In genomic region chr20:2798095-2798805, GRCh38 we compare ENCODE assay signal across 25 cellular contexts. TPM values are rescaled to one million over a fixed set of nuclear protein-coding genes. Genes with fewer than 3 reads are reported as not detected.
"Had no signal": no experiment of that assay in that cellular context is flagged by ENCODE, and none has a peak within 500 bp of the region (broad histone marks: within the 10 kb centered on the region; RNA-seq: fewer than 3 reads in every experiment).

No MANE protein-coding gene starts in this region.

- H3K4me3 Mint-ChIP-seq: activated CD4-positive, alpha-beta memory T cell treated with anti-CD3 and anti-CD28 coated beads for 36 hours; dendritic cell treated with granulocyte-macrophage colony-stimulating factor and Interleukin-4, amounts not matched to agents 40 ng/mL and 50 ng/mL, for 4 days had no signal

- H3K36me3 ChIP-seq: esophagus muscularis mucosa, gastroesophageal sphincter, heart left ventricle, left lung, right lobe of liver, suprapubic skin, transverse colon had no signal

- DNase-seq: activated B cell treated with CpG ODN at 0.5 μM for 24 hours; activated CD4-positive, alpha-beta memory T cell treated with anti-CD3 and anti-CD28 coated beads for 36 hours; activated CD4-positive, alpha-beta T cell treated with anti-CD3 and anti-CD28 coated beads for 4 hours; activated T-cell treated with anti-CD3 and anti-CD28 coated beads for 4 hours; cerebellar nuclear complex; effector CD8-positive, alpha-beta T cell; heart left ventricle; kidney; left lung; mucosa of descending colon; naive thymus-derived CD4-positive, alpha-beta T cell; stimulated activated CD4-positive, alpha-beta T cell treated with anti-CD3 and anti-CD28 coated beads, Interleukin-4, amount 100 ng/mL, for 1 hour; stimulated activated naive CD8-positive, alpha-beta T cell treated with anti-CD3 and anti-CD28 coated beads, Interleukin-15, amount 100 ng/mL, for 72 hours; T-helper 9 cell; transverse colon had no signal

- H3K9me3 ChIP-seq: esophagus muscularis mucosa, gastroesophageal sphincter, left lung, mucosa of descending colon, right lobe of liver, suprapubic skin, transverse colon had no signal

- H3K27me3 ChIP-seq: right lobe of liver had no signal

- H3K27ac Mint-ChIP-seq: activated B cell treated with CpG ODN at 0.5 μM for 24 hours; activated CD4-positive, alpha-beta memory T cell treated with anti-CD3 and anti-CD28 coated beads for 36 hours; activated naive CD8-positive, alpha-beta T cell; stimulated activated naive CD8-positive, alpha-beta T cell treated with anti-CD3 and anti-CD28 coated beads, Interleukin-15, amount 100 ng/mL, for 72 hours had no signal

- H3K9me3 Mint-ChIP-seq: activated B cell treated with CpG ODN at 0.5 μM for 24 hours; activated CD4-positive, alpha-beta memory T cell treated with anti-CD3 and anti-CD28 coated beads for 36 hours; dendritic cell treated with granulocyte-macrophage colony-stimulating factor and Interleukin-4, amounts not matched to agents 40 ng/mL and 50 ng/mL, for 4 days; stimulated activated naive CD8-positive, alpha-beta T cell treated with anti-CD3 and anti-CD28 coated beads, Interleukin-15, amount 100 ng/mL, for 72 hours had no signal

- H3K36me3 Mint-ChIP-seq: activated CD4-positive, alpha-beta memory T cell treated with anti-CD3 and anti-CD28 coated beads for 36 hours had no signal

- H3K27ac ChIP-seq: esophagus muscularis mucosa, gastroesophageal sphincter, heart left ventricle, left lung, right lobe of liver, suprapubic skin, transverse colon had no signal

- H3K4me1 ChIP-seq: right lobe of liver had no signal

- FAIRE-seq: endothelial cell of umbilical vein, kidney had no signal

- H3K4me3 ChIP-seq: esophagus muscularis mucosa, gastroesophageal sphincter, heart left ventricle, left lung, mucosa of descending colon, right lobe of liver, suprapubic skin, transverse colon had no signal

RNA-seq across cellular contexts. Expression of gene CPXM1, which starts 2.2 kb away (rescaled TPM):
- total RNA-seq: bronchial epithelial cell had no signal

RNA-seq across cellular contexts. Expression of gene C20orf141, which starts 16.5 kb away (rescaled TPM):
- total RNA-seq: activated B cell treated with CpG ODN at 0.5 μM for 24 hours; activated CD4-positive, alpha-beta memory T cell treated with anti-CD3 and anti-CD28 coated beads for 36 hours; bronchial epithelial cell; endothelial cell of umbilical vein; esophagus muscularis mucosa; gastroesophageal sphincter; heart left ventricle; kidney; left lung; mucosa of descending colon; naive thymus-derived CD4-positive, alpha-beta T cell; right lobe of liver; smooth muscle cell; suprapubic skin; transverse colon had no signal
- polyA plus RNA-seq: endothelial cell of umbilical vein; heart left ventricle; naive thymus-derived CD4-positive, alpha-beta T cell; smooth muscle cell had no signal

RNA-seq across cellular contexts. Expression of gene TMEM239, which starts 17.9 kb away (rescaled TPM):
- total RNA-seq: activated B cell treated with CpG ODN at 0.5 μM for 24 hours; activated CD4-positive, alpha-beta memory T cell treated with anti-CD3 and anti-CD28 coated beads for 36 hours; bronchial epithelial cell; endothelial cell of umbilical vein; esophagus muscularis mucosa; heart left ventricle; kidney; left lung; mucosa of descending colon; naive thymus-derived CD4-positive, alpha-beta T cell; omental fat pad; right lobe of liver; smooth muscle cell; transverse colon had no signal
- polyA plus RNA-seq: endothelial cell of umbilical vein; heart left ventricle; naive thymus-derived CD4-positive, alpha-beta T cell; smooth muscle cell had no signal
